In the genomic region with DNA sequence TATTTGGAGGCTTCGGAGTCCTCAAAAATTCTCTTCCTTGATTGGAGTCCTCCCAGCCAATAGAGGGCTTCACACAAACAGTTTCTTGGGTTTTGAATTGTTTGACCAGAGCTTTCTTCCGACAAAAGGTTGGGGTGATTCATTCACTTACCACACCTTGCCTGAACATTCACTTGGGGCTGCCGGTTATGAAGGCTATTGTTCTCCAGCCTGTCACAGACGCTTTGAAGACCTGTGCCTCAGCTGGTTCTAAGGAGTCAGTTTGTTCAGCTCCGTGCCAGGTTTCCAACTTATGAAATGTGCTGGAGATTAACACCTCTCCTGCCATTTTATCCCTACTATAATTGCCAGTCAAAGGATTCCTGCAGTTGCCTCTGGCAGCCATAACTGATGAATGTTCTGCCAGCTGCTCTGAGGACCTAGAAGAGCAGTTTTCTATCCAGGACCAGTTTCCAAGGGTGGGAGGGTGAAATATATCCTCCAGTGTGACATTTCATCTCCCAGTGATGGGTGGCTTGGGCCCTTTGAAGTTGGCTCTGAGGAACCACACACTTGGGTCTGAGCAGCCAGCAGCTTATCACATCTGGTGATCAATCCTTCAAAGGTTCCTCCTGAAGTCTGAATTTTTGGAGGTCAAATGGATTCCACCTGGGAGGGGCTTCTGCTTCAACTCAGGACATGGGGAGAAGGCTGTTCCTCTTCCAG, we compare ENCODE assay signal across 11 cellular contexts. TPM values are rescaled to one million over a fixed set of nuclear protein-coding genes. Genes with fewer than 3 reads are reported as not detected.
DNase-seq lines count a peak whose midpoint lies in the region; ATAC-seq, FAIRE-seq and TF ChIP-seq lines count a peak whose summit lies in the region.
"Had no signal": no experiment of that assay in that cellular context is flagged by ENCODE, and none has a peak within 500 bp of the region (broad histone marks: within the 10 kb centered on the region; RNA-seq: fewer than 3 reads in every experiment).

No MANE protein-coding gene starts in this region.

- peak overlapping the region; percentile 13 for H4K12ac ChIP-seq in trophoblast cell (ENCODE audit: low read depth, low read length)

- H3K4me1 Mint-ChIP-seq in CD4-positive, alpha-beta T cell (ENCODE audit: low read depth), result peaks cover 51% of the 10 kb centered on the region
- H3K4me1 Mint-ChIP-seq: stimulated activated memory B cell treated with anti-CD40 and anti-IgM and Interleukin-4, amounts not matched to agents 10 μg/mL and 1 μg/mL and 100 μg/mL, for 72 hours had no signal

- H3K18ac ChIP-seq in trophoblast cell (ENCODE audit: low read length), result peak overlapping the region; percentile 92

- CTCF ChIA-PET in CD4-positive, alpha-beta T cell (lab: Charles Lee), result no interaction called here

- H3K4me3 ChIP-seq in trophoblast cell (ENCODE audit: low read depth, low read length), result no peak overlapping the region
- H3K4me3 ChIP-seq in MG63, result no peak overlapping the region

- H2AFZ ChIP-seq in trophoblast cell (ENCODE audit: insufficient read depth, low read length, poor library complexity), result peak overlapping the region; percentile 50

- no peaks in the 10 kb centered on the region for H3K36me3 ChIP-seq in trophoblast cell (ENCODE audit: control insufficient read depth in 1 of 2, insufficient read depth in 2 of 2, low read length in 2 of 2)
- peaks cover 3% of the 10 kb centered on the region; the same call in 1 of the 2 replicates for H3K36me3 ChIP-seq in MG63

- H3K27ac ChIP-seq in CD4-positive, alpha-beta T cell (ENCODE audit: low read depth, low read length), result no peak overlapping the region
- peak overlapping the region; percentile 98 for H3K27ac ChIP-seq in trophoblast cell (ENCODE audit: low read depth, low read length)

- no peak for ATAC-seq in CD4-positive, alpha-beta T cell (ENCODE audit: poor library complexity)
- no peak for ATAC-seq in GM18520 (IDR thresholded peaks at IDR 0.05; ENCODE audit: unreplicated experiment)
- ATAC-seq: stimulated activated memory B cell treated with anti-CD40 and anti-IgM and Interleukin-4, amounts not matched to agents 10 μg/mL and 1 μg/mL and 100 μg/mL, for 72 hours had no signal

- peak overlapping the region; percentile 95 for H2BK120ac ChIP-seq in trophoblast cell (ENCODE audit: insufficient read depth, low read length, poor library complexity)

- H3K23ac ChIP-seq in trophoblast cell (ENCODE audit: low read length), result no peak overlapping the region

- no peak for DNase-seq in CD4-positive, alpha-beta T cell
- DNase-seq in RCC 7860 (ENCODE audit: low spot score) (peak; percentile 33), epidermal melanocyte (ENCODE audit: insufficient read length, low spot score) (peak; percentile 1), trophoblast cell (peak; percentile 43 to 49), GF-D8 (lab: John Stamatoyannopoulos, UW) (no peak), MG63 (no peak), dedifferentiated amniotic fluid mesenchymal stem cell (ENCODE audit: extremely low spot score) (no peak)
- DNase-seq: C1 segment of cervical spinal cord; stimulated activated CD4-positive, alpha-beta T cell treated with anti-CD3 and anti-CD28 coated beads, Interleukin-15, amount 100 ng/mL, for 24 hours had no signal

- peaks cover 46% of the 10 kb centered on the region for H3K79me1 ChIP-seq in trophoblast cell (ENCODE audit: low read length)

- peak overlapping the region; percentile 94 for H4K91ac ChIP-seq in trophoblast cell (ENCODE audit: low read depth, low read length)

- H3K14ac ChIP-seq in trophoblast cell (ENCODE audit: low read length), result peak overlapping the region; percentile 67

- H3K4me2 ChIP-seq in trophoblast cell (ENCODE audit: low read length), result peak overlapping the region; percentile 46

- peak overlapping the region; percentile 99 for H2AK5ac ChIP-seq in trophoblast cell (ENCODE audit: low read length)

- H3K4me1 ChIP-seq in trophoblast cell (ENCODE audit: control insufficient read depth in 1 of 2, insufficient read depth in 2 of 2, low read length in 2 of 2), result peaks cover 37 to 49% of the 10 kb centered on the region in 2 experiments

- no peaks in the 10 kb centered on the region for H3K9me3 Mint-ChIP-seq in CD4-positive, alpha-beta T cell
- H3K9me3 Mint-ChIP-seq: stimulated activated memory B cell treated with anti-CD40 and anti-IgM and Interleukin-4, amounts not matched to agents 10 μg/mL and 1 μg/mL and 100 μg/mL, for 72 hours had no signal

- no peak for TF ChIP-seq CTCF in CD4-positive, alpha-beta T cell (IDR thresholded peaks at IDR 0.05)

- POLR2A ChIA-PET in CD4-positive, alpha-beta T cell (lab: Charles Lee), result interaction anchor here (1.7 kb wide), 1 partner anchor 46 kb away, joined by 5 read pairs; no protein-coding TSS in a partner anchor

- WGBS in trophoblast cell (ENCODE audit: extremely low coverage, insufficient coverage, insufficient read length), result no CpG with 5 or more reads among the region's 5 CpGs

- H3K27ac Mint-ChIP-seq in CD4-positive, alpha-beta T cell, result peak overlapping the region; percentile 66
- H3K27ac Mint-ChIP-seq: stimulated activated memory B cell treated with anti-CD40 and anti-IgM and Interleukin-4, amounts not matched to agents 10 μg/mL and 1 μg/mL and 100 μg/mL, for 72 hours had no signal

- no peaks in the 10 kb centered on the region for H3K9me3 ChIP-seq in CD4-positive, alpha-beta T cell (ENCODE audit: control insufficient read depth, low read length)
- H3K9me3 ChIP-seq in trophoblast cell (ENCODE audit: insufficient read depth, low read depth, low read length), result no peaks in the 10 kb centered on the region
- H3K9me3 ChIP-seq in MG63, result no peaks in the 10 kb centered on the region

- H2BK12ac ChIP-seq in trophoblast cell (ENCODE audit: low read length), result peak overlapping the region; percentile 99

- no peaks in the 10 kb centered on the region for H3K27me3 Mint-ChIP-seq in CD4-positive, alpha-beta T cell
- H3K27me3 Mint-ChIP-seq: stimulated activated memory B cell treated with anti-CD40 and anti-IgM and Interleukin-4, amounts not matched to agents 10 μg/mL and 1 μg/mL and 100 μg/mL, for 72 hours had no signal

- FAIRE-seq in RCC 7860 (lab: Jason Lieb, UNC), result no peak

- peaks cover 20% of the 10 kb centered on the region for H3K36me3 Mint-ChIP-seq in CD4-positive, alpha-beta T cell (ENCODE audit: low read depth)

- peak overlapping the region; percentile 88 for H4K8ac ChIP-seq in trophoblast cell (ENCODE audit: low read depth, low read length)

- intact Hi-C loops in CD4-positive, alpha-beta T cell (cut with DNase I, micrococcal nuclease), result no loop called here

- peak overlapping the region; percentile 92 for H3K4ac ChIP-seq in trophoblast cell (ENCODE audit: low read depth, low read length)

- H3K4me3 Mint-ChIP-seq in CD4-positive, alpha-beta T cell, result no peak overlapping the region
- H3K4me3 Mint-ChIP-seq: stimulated activated memory B cell treated with anti-CD40 and anti-IgM and Interleukin-4, amounts not matched to agents 10 μg/mL and 1 μg/mL and 100 μg/mL, for 72 hours had no signal

- H3K79me2 ChIP-seq in trophoblast cell (ENCODE audit: control insufficient read depth, insufficient read depth, low read length, poor library complexity), result peaks cover 7% of the 10 kb centered on the region

- H3K9ac ChIP-seq in trophoblast cell (ENCODE audit: low read length), result no peak overlapping the region

- H3K27me3 ChIP-seq in CD4-positive, alpha-beta T cell (ENCODE audit: control insufficient read depth, insufficient read depth, low read length), result no peaks in the 10 kb centered on the region
- H3K27me3 ChIP-seq in trophoblast cell (ENCODE audit: insufficient read depth, low read length) (no peaks in the 10 kb centered on the region), MG63 (no peaks in the 10 kb centered on the region)

- H2BK5ac ChIP-seq in trophoblast cell (ENCODE audit: low read depth, low read length, poor library complexity), result peak overlapping the region; percentile 96

RNA-seq across cellular contexts. Expression of gene LIMK2, which starts 31.4 kb away (rescaled TPM):
- total RNA-seq in CD4-positive, alpha-beta T cell, result 10 to 100 TPM; 13.1 to 14.6 TPM
- polyA plus RNA-seq in trophoblast cell (2013), result 131 and 135 TPM in 2 replicates
- 5.3 and 7.9 TPM in 2 replicates for total RNA-seq in MG63 (2014; rRNA removed; shearing (Covaris generic); ENCODE audit: low replicate concordance)

RNA-seq across cellular contexts. Expression of gene PIK3IP1, which starts 48.8 kb away (rescaled TPM):
- total RNA-seq in CD4-positive, alpha-beta T cell, result 1,000 to 10,000 TPM; 1,063 to 1,072 TPM
- 3.7 and 4.0 TPM in 2 replicates for polyA plus RNA-seq in trophoblast cell (2013)
- total RNA-seq in MG63 (2014; rRNA removed; shearing (Covaris generic); ENCODE audit: low replicate concordance), result 0.17 and 3.7 TPM in 2 replicates

Comparison
In these comparisons a context has a peak if more than half of its experiments do, and no peak if none do; other contexts are left out.
1. DNase-seq: peak in RCC 7860 (single experiment), epidermal melanocyte (single experiment) and trophoblast cell (2 of 2); none in CD4-positive, alpha-beta T cell (0 of 10), GF-D8 (single experiment), MG63 (single experiment) and dedifferentiated amniotic fluid mesenchymal stem cell (single experiment).
2. RNA of gene PIK3IP1, which starts 48.8 kb away (total RNA-seq): 1,063 to 1,072 TPM in CD4-positive, alpha-beta T cell; 0.17 to 3.7 TPM in MG63; every median in the first group is over 100 times any median in the second.